8 cellular contexts compared by ENCODE assay signal in genomic region chr14:102591944-102592772, GRCh38. TPM values are rescaled to one million over a fixed set of nuclear protein-coding genes. Genes with fewer than 3 reads are reported as not detected.
DNase-seq lines count a peak whose midpoint lies in the region; ATAC-seq, FAIRE-seq and TF ChIP-seq lines count a peak whose summit lies in the region.

RCOR1 (plus strand) TSS chr14:102592649; CDS start chr14:102592887, 238 bp downstream.

- H3K36me3 ChIP-seq in IMR-90 (ENCODE audit: control insufficient read depth, insufficient read depth, low read length) (no peaks in the 10 kb centered on the region), OCI-LY7 (ENCODE audit: insufficient read depth, low read length) (peaks cover 16% of the 10 kb centered on the region; the same call in 1 of the 2 replicates), endothelial cell of umbilical vein (ENCODE audit: control insufficient read depth in 2 of 2, extremely low read depth in 1 of 2, insufficient read depth in 2 of 2, low read length in 2 of 2) (no peaks in the 10 kb centered on the region)

- in situ Hi-C loops in IMR-90 (cut with MboI; ENCODE audit: low sequenced_read_pairs) = no loop called here

- H3K9ac ChIP-seq in IMR-90 (ENCODE audit: low read depth, low read length) (peak within 1 kb of the TSS; percentile 91), endothelial cell of umbilical vein (replicated peaks; ENCODE audit: extremely low read depth, insufficient read depth, low read length) (peak within 1 kb of the TSS; percentile 92)

- H3K79me2 ChIP-seq in OCI-LY7 (ENCODE audit: insufficient read depth, low read depth, low read length) (peaks cover 34% of the 10 kb centered on the region), endothelial cell of umbilical vein (ENCODE audit: control insufficient read depth, insufficient read depth, low read length) (peaks cover 37% of the 10 kb centered on the region)

- peak within 1 kb of the TSS; percentile 99 for H3K4me3 ChIP-seq in IMR-90 (ENCODE audit: insufficient read depth, low read depth, low read length)
- peak within 1 kb of the TSS; percentile 83 for H3K4me3 ChIP-seq in OCI-LY7 (ENCODE audit: low read depth, low read length, poor library complexity, severe bottlenecking)
- H3K4me3 ChIP-seq in endothelial cell of umbilical vein (replicated peaks in 1 of 3; ENCODE audit: insufficient read depth in 1 of 3, low read depth in 1 of 3, low read length in 3 of 3) = peak within 1 kb of the TSS; percentile 84 to 100 (median 87)

- BruUV-seq in IMR-90 (replicated peaks; lab: Mats Ljungman, UMichigan) = no TSS peak
- BruUV-seq in OCI-LY7 (replicated peaks; lab: Mats Ljungman, UMichigan) = no TSS peak
- no TSS peak for BruUV-seq in endothelial cell of umbilical vein (replicated peaks; lab: Mats Ljungman, UMichigan)

- peak; percentile 63 for FAIRE-seq in endothelial cell of umbilical vein (lab: Jason Lieb, UNC)

- H3K27ac ChIP-seq in IMR-90 (ENCODE audit: insufficient read depth, low read length) (peak within 1 kb of the TSS; percentile 95), OCI-LY7 (ENCODE audit: low read depth, low read length, poor library complexity, severe bottlenecking) (peak within 1 kb of the TSS; percentile 92), endothelial cell of umbilical vein (ENCODE audit: insufficient read depth, low read depth, low read length) (peak within 1 kb of the TSS; percentile 95)

- peaks cover 3 to 46% of the 10 kb centered on the region in 2 experiments; a peak in 3 of 4 replicates for H3K79me1 ChIP-seq in IMR-90 (ENCODE audit: low read depth in 1 of 2, low read length in 2 of 2)

- peak within 1 kb of the TSS; percentile 74 for H3K56ac ChIP-seq in IMR-90 (ENCODE audit: extremely low read depth, insufficient read depth, low read length)

- H2AK9ac ChIP-seq in IMR-90 (replicated peaks; ENCODE audit: low read depth, low read length, poor library complexity) = peak within 1 kb of the TSS; percentile 97

- H3K9me1 ChIP-seq in IMR-90 (ENCODE audit: insufficient read depth, low read length) = peaks cover 3% of the 10 kb centered on the region
- H3K9me1 ChIP-seq in endothelial cell of umbilical vein (replicated peaks; ENCODE audit: control insufficient read depth, extremely low read depth, insufficient read depth, low read length) = no peaks in the 10 kb centered on the region

- peak within 1 kb of the TSS; percentile 83 for H3K18ac ChIP-seq in IMR-90 (ENCODE audit: low read depth, low read length)

- H2AK5ac ChIP-seq in IMR-90 (ENCODE audit: low read depth, low read length) = peak within 1 kb of the TSS; percentile 37; the same call in 1 of the 2 replicates

- peak within 1 kb of the TSS; percentile 99 for H2AFZ ChIP-seq in IMR-90 (replicated peaks; ENCODE audit: low read length, poor library complexity)
- peak within 1 kb of the TSS; percentile 24 for H2AFZ ChIP-seq in OCI-LY7 (ENCODE audit: low read length)
- peak within 1 kb of the TSS; percentile 89 for H2AFZ ChIP-seq in endothelial cell of umbilical vein (ENCODE audit: low read depth, low read length)

- dilution Hi-C loops in IMR-90 (cut with HindIII; ENCODE audit: low sequenced_read_pairs, unreplicated experiment) = no loop called here
- dilution Hi-C loops in endothelial cell of umbilical vein (cut with MboI; ENCODE audit: extremely low pct_ligation_motif_present, low sequenced_read_pairs) = no loop called here

- WGBS in IMR-90 (ENCODE audit: extremely low coverage in 2 of 2, insufficient read length in 1 of 2), 2 experiments = 0% methylated on average over 13 of the region's 98 CpGs; no CpG with 5 or more reads in 1 of the 2 experiments

- H3K9me2 ChIP-seq in OCI-LY7 (ENCODE audit: insufficient read depth, low read length) = no peaks in the 10 kb centered on the region

- no peak within 1 kb of the TSS for H2BK15ac ChIP-seq in IMR-90 (ENCODE audit: low read depth, low read length)

- H3K4me2 ChIP-seq in IMR-90 (ENCODE audit: low read depth, low read length) = peak within 1 kb of the TSS; percentile 96
- H3K4me2 ChIP-seq in OCI-LY7 (ENCODE audit: low read length) = peak within 1 kb of the TSS; percentile 85
- H3K4me2 ChIP-seq in endothelial cell of umbilical vein (ENCODE audit: insufficient read depth, low read length) = peak within 1 kb of the TSS; percentile 100

- peak within 1 kb of the TSS; percentile 55 to 94; a peak in 3 of 4 replicates for H4K8ac ChIP-seq in IMR-90 (ENCODE audit: low read depth in 2 of 2, low read length in 2 of 2)

- H4K5ac ChIP-seq in IMR-90 (ENCODE audit: low read depth, low read length) = peak within 1 kb of the TSS; percentile 71

- no peaks in the 10 kb centered on the region for H3K9me3 ChIP-seq in IMR-90 (ENCODE audit: control insufficient read depth, insufficient read depth, low read length)
- no peaks in the 10 kb centered on the region for H3K9me3 ChIP-seq in OCI-LY7 (ENCODE audit: low read length)
- no peaks in the 10 kb centered on the region for H3K9me3 ChIP-seq in endothelial cell of umbilical vein (replicated peaks; ENCODE audit: control insufficient read depth, insufficient read depth, low read length)

- H3K14ac ChIP-seq in IMR-90 (replicated peaks; ENCODE audit: low read depth, low read length) = peak within 1 kb of the TSS; percentile 80

- POLR2A ChIA-PET in IMR-90 (lab: Charles Lee; ENCODE audit: unreplicated experiment) (no interaction called here), OCI-LY7 (lab: Charles Lee) (interaction anchor here (0.8 to 1.6 kb wide), 6 partner anchors 16 to 72 kb away, joined by 3 to 10 read pairs (median 3); no protein-coding TSS in a partner anchor), endothelial cell of umbilical vein (lab: Charles Lee) (interaction anchor here (0.7 kb wide), 1 partner anchor 68 kb away, joined by 3 read pairs; no protein-coding TSS in a partner anchor)

- CTCF ChIA-PET in IMR-90 (lab: Yijun Ruan, JAX) (no interaction called here), OCI-LY7 (lab: Charles Lee; ENCODE audit: unreplicated experiment) (no interaction called here), endothelial cell of umbilical vein (lab: Charles Lee) (interaction anchor here (0.6 to 4.7 kb wide), 4 partner anchors 58 to 103 kb away, joined by 5 to 59 read pairs (median 24); no protein-coding TSS in a partner anchor)

- no peak for TF ChIP-seq RAD21 in IMR-90 (IDR thresholded peaks at IDR 0.05; ENCODE audit: low read length)

- H4K91ac ChIP-seq in IMR-90 (ENCODE audit: insufficient read depth, low read depth, low read length) = peak within 1 kb of the TSS; percentile 84

- peak within 1 kb of the TSS; percentile 98 for H3K4ac ChIP-seq in IMR-90 (ENCODE audit: low read depth, low read length)

- ATAC-seq in GM21529 (IDR thresholded peaks at IDR 0.05; ENCODE audit: unreplicated experiment) = peak; percentile 76
- peak; percentile 89 for ATAC-seq in IMR-90 (ENCODE audit: low read depth)

- H2BK5ac ChIP-seq in IMR-90 (ENCODE audit: low read depth, low read length, poor library complexity, severe bottlenecking) = peak within 1 kb of the TSS; percentile 86

- H3K4me1 ChIP-seq in IMR-90 (ENCODE audit: control insufficient read depth, insufficient read depth, low read length) (peaks cover 8% of the 10 kb centered on the region), OCI-LY7 (ENCODE audit: insufficient read depth, low read length, poor library complexity, severe bottlenecking) (peaks cover 20% of the 10 kb centered on the region), endothelial cell of umbilical vein (ENCODE audit: control insufficient read depth, extremely low read depth, insufficient read depth, low read length) (peaks cover 20% of the 10 kb centered on the region)

- peak within 1 kb of the TSS; percentile 87 for H2BK120ac ChIP-seq in IMR-90 (ENCODE audit: low read depth, low read length)

- H3K23ac ChIP-seq in IMR-90 (ENCODE audit: low read depth, low read length) = 0 out of 2 replicates have a peak within 1 kb of the TSS, but pooled peaks have one; percentile 46

- TF ChIP-seq POLR2A in IMR-90 (IDR thresholded peaks at IDR 0.05; ENCODE audit: low read depth, low read length) (peak; percentile 98), endothelial cell of umbilical vein (IDR thresholded peaks at IDR 0.05; ENCODE audit: low read depth, low read length) (peak; percentile 91)

- no peaks in the 10 kb centered on the region for H3K27me3 ChIP-seq in IMR-90 (ENCODE audit: control insufficient read depth, insufficient read depth, low read length)
- no peaks in the 10 kb centered on the region for H3K27me3 ChIP-seq in endothelial cell of umbilical vein (ENCODE audit: control insufficient read depth in 2 of 2, insufficient read depth in 2 of 2, low read length in 2 of 2)

- intact Hi-C loops in IMR-90 (cut with micrococcal nuclease) (loop anchor here (1.0 to 10.0 kb wide), 5 partner anchors 68 to 323 kb away; partner anchors contain the start of gene TRAF3), OCI-LY7 (cut with micrococcal nuclease; ENCODE audit: unreplicated experiment) (loop anchor here (1.0 to 5.0 kb wide), 5 partner anchors 55 to 325 kb away; partner anchors contain the start of gene ZNF839), endothelial cell of umbilical vein (cut with micrococcal nuclease) (loop anchor here (1.0 to 5.0 kb wide), 4 partner anchors 50 to 185 kb away; partner anchors contain the start of gene TRAF3)

- TF ChIP-seq CTCF in IMR-90 (conservative IDR thresholded peaks at IDR 0.05; ENCODE audit: low read depth, low read length) = no peak
- no peak for TF ChIP-seq CTCF in OCI-LY7 (conservative IDR thresholded peaks at IDR 0.05; ENCODE audit: low read length)
- TF ChIP-seq CTCF in endothelial cell of umbilical vein (IDR thresholded peaks at IDR 0.05; ENCODE audit: extremely low read depth in 1 of 2, insufficient read depth in 1 of 2, low read depth in 1 of 2, low read length in 2 of 2) = no peak

- H2BK20ac ChIP-seq in IMR-90 (ENCODE audit: low read depth, low read length) = no peak within 1 kb of the TSS

- DNase-seq in DMS 273 treated with DMSO at 0.1 percent for 48 hours (lab: John Stamatoyannopoulos, UW) = peak; percentile 93
- peak; percentile 97 for DNase-seq in IMR-90
- DNase-seq in OCI-LY7 (ENCODE audit: low spot score) = peak; percentile 98
- DNase-seq in activated T-cell treated with anti-CD3 and anti-CD28 coated beads for 1 hour (ENCODE audit: low read depth) = peak; percentile 98
- DNase-seq in endothelial cell of umbilical vein (ENCODE audit: low read depth, low spot score) = peak; percentile 96
- DNase-seq in midbrain (lab: John Stamatoyannopoulos, UW) = peak; percentile 97
- DNase-seq in stimulated activated CD8-positive, alpha-beta memory T cell treated with anti-CD3 and anti-CD28 coated beads, Interleukin-15, amount 100 ng/mL, for 48 hours (ENCODE audit: low read depth in 2 of 2) = peak; percentile 96 to 98

- H4K20me1 ChIP-seq in IMR-90 (ENCODE audit: insufficient read depth, low read length) (peaks cover 22% of the 10 kb centered on the region), OCI-LY7 (ENCODE audit: insufficient read depth, low read length) (peaks cover 17% of the 10 kb centered on the region; the same call in 1 of the 2 replicates), endothelial cell of umbilical vein (replicated peaks; ENCODE audit: control insufficient read depth, extremely low read depth, insufficient read depth, low read length) (peaks cover 3% of the 10 kb centered on the region)

RNA-seq across cellular contexts. Expression of gene RCOR1, which starts in this region (rescaled TPM):
- total RNA-seq in IMR-90 (2012; rRNA removed) (9.0 and 11.4 TPM in 2 replicates), OCI-LY7 (2022) (29.4 and 30.2 TPM in 2 replicates), endothelial cell of umbilical vein (31.8 and 32.2 TPM in 2 replicates)
- polyA plus RNA-seq in IMR-90 (2012; rRNA removed) (8.8 and 11.2 TPM in 2 replicates), endothelial cell of umbilical vein (12.9 and 15.6 TPM in 2 replicates)
- polyA plus RNA-seq in IMR-90 (2012; cell fraction: cytosol; rRNA removed) = 4.6 and 5.3 TPM in 2 replicates
- 5.2 and 18.9 TPM in 2 replicates for polyA plus RNA-seq in IMR-90 (2012; cell fraction: nucleus; rRNA removed; ENCODE audit: low replicate concordance)
- total RNA-seq in OCI-LY7 (2014; rRNA removed; shearing (Covaris generic)) = 12.1 and 22.0 TPM in 2 replicates
- 13.2 and 13.7 TPM in 2 replicates for polyA plus RNA-seq in endothelial cell of umbilical vein (2011; cell fraction: cytosol; rRNA removed)
- polyA plus RNA-seq in endothelial cell of umbilical vein (2011; cell fraction: nucleus; rRNA removed) = 21.3 and 26.5 TPM in 2 replicates
- 14.9 and 18.9 TPM in 2 replicates for polyA plus RNA-seq in endothelial cell of umbilical vein (2012)
- 27.1 and 28.8 TPM in 2 replicates for polyA minus RNA-seq in endothelial cell of umbilical vein
- 18.4 TPM for polyA minus RNA-seq in endothelial cell of umbilical vein (2011; cell fraction: cytosol; rRNA and poly(A)+ RNA removed)
- polyA minus RNA-seq in endothelial cell of umbilical vein (2011; cell fraction: nucleus; rRNA and poly(A)+ RNA removed) = 25.8 and 36.5 TPM in 2 replicates

Comparison
In these comparisons a context has a peak if more than half of its experiments do, and no peak if none do; other contexts are left out.
1. Peak in every context shown above with its lines: DNase-seq, ATAC-seq, H3K4me3 ChIP-seq and H3K27ac ChIP-seq.
2. H2AFZ ChIP-seq: peak in every context shown above with its lines; median percentile 99 in IMR-90; 89 in endothelial cell of umbilical vein; 24 in OCI-LY7.